In the genomic region with DNA sequence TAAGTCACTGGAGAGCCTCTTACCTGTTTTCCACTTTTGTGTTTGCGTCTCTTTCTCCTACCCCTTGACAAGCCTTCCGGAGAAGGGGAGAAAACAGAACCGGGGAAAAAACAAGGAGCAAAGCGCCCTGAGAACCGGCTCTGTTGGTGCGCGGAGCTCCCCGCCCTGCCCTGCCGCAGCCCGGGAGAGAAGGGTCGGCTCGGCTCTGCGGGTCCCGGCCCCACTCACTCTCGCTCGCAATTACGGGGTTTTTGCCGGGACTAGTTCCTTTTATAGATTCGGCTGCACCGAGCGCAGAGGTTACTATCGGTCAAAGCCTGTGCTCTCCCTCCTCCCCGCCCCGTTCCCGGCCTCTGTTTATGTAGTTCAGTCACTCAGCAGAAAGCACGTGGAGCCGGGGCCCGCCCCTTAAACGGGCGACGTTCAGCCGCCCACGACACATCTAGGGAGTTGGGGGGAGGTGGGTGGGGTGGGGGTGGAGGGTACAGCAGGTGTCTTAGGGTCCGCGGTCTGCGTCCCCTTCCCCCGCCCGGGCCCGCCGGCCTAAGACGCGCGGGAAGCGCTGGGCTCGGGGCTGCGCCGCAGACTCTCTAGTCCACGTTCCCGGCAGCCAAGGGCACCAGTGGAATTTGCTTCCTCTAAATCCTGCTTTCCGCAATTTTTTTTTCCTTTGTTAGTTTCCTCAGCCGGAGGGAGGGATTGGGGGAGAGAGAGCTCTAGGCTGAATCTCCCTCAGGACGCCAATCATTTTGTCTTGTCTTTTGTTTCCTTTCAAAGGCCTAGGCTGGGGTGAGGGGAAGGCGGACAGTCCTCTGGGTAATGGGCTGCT, we compare ENCODE assay signal across 1 cellular context.
TF ChIP-seq lines count a peak whose summit lies in the region.

TSS of gene ABCA1 (minus strand) at position 244 of the 829 bp plus-strand sequence. CDS start 24,476 bp downstream, outside the sequence.

TF ChIP-seq in H1, 55 proteins besides CTCF, POLR2A, EP300 and RAD21 (continued from another document):
- no peak for TF ChIP-seq NANOG (IDR thresholded peaks at IDR 0.05; ENCODE audit: insufficient read depth, low read depth, low read length, poor library complexity, severe bottlenecking)
- no peak for TF ChIP-seq KDM5A (IDR thresholded peaks at IDR 0.05; ENCODE audit: low read length)
- TF ChIP-seq SP1 (IDR thresholded peaks at IDR 0.05; ENCODE audit: low read depth, low read length), result 0 out of 2 replicates have a peak, but pooled peaks have one; percentile 29
- no peak for TF ChIP-seq BCL11A (IDR thresholded peaks at IDR 0.05; ENCODE audit: low read depth in 2 of 2, low read length in 2 of 2)
- TF ChIP-seq FOSL1 (IDR thresholded peaks at IDR 0.05; ENCODE audit: insufficient read depth, low read depth, low read length), result no peak
- TF ChIP-seq CBX8 (IDR thresholded peaks at IDR 0.05; ENCODE audit: borderline replicate concordance, low read depth, low read length), result no peak
- no peak for TF ChIP-seq JUN (IDR thresholded peaks at IDR 0.05; ENCODE audit: low read depth, low read length)
- TF ChIP-seq TAF1 (IDR thresholded peaks at IDR 0.05; ENCODE audit: low read depth, low read length), result peak; percentile 70
- no peak for TF ChIP-seq CHD2 (IDR thresholded peaks at IDR 0.05; ENCODE audit: low read length)
- TF ChIP-seq RBBP5 (IDR thresholded peaks at IDR 0.05; ENCODE audit: borderline replicate concordance, low read depth, low read length), result peak; percentile 66
- TF ChIP-seq CREB1 (IDR thresholded peaks at IDR 0.05), result no peak
- TF ChIP-seq SIN3A (conservative IDR thresholded peaks at IDR 0.05 in 1 of 2, IDR thresholded peaks at IDR 0.05 in 1 of 2; ENCODE audit: low read depth in 1 of 2, low read length in 2 of 2), result no peak; a peak in 1 of 4 replicates
- peak; percentile 95 for TF ChIP-seq RXRA (IDR thresholded peaks at IDR 0.05; ENCODE audit: insufficient read depth, low read depth, low read length)
- no peak for TF ChIP-seq MAFK (IDR thresholded peaks at IDR 0.05; ENCODE audit: low read depth, low read length)
- no peak for TF ChIP-seq EZH2 (IDR thresholded peaks at IDR 0.05; ENCODE audit: low read depth, low read length, severe bottlenecking)
- no peak for TF ChIP-seq POU5F1 (IDR thresholded peaks at IDR 0.05; ENCODE audit: low read depth, low read length)
- peak; percentile 67 for TF ChIP-seq TAF7 (optimal IDR thresholded peaks at IDR 0.05; ENCODE audit: borderline replicate concordance, low read depth, low read length)
- no peak for TF ChIP-seq RFX5 (IDR thresholded peaks at IDR 0.05; ENCODE audit: borderline replicate concordance, low read depth, low read length)
- TF ChIP-seq TBP (IDR thresholded peaks at IDR 0.05; ENCODE audit: low read depth, low read length), result peak; percentile 76
- TF ChIP-seq SAP30 (IDR thresholded peaks at IDR 0.05; ENCODE audit: insufficient read depth, insufficient replicate concordance, low read length), result peak; percentile 43
- TF ChIP-seq RNF2 (IDR thresholded peaks at IDR 0.05; ENCODE audit: borderline replicate concordance, low read depth, low read length, missing control alignments, poor library complexity, severe bottlenecking), result no peak
- TF ChIP-seq GTF2F1 (IDR thresholded peaks at IDR 0.05; ENCODE audit: borderline replicate concordance, low read depth, low read length), result no peak
- TF ChIP-seq, protein P1, sequence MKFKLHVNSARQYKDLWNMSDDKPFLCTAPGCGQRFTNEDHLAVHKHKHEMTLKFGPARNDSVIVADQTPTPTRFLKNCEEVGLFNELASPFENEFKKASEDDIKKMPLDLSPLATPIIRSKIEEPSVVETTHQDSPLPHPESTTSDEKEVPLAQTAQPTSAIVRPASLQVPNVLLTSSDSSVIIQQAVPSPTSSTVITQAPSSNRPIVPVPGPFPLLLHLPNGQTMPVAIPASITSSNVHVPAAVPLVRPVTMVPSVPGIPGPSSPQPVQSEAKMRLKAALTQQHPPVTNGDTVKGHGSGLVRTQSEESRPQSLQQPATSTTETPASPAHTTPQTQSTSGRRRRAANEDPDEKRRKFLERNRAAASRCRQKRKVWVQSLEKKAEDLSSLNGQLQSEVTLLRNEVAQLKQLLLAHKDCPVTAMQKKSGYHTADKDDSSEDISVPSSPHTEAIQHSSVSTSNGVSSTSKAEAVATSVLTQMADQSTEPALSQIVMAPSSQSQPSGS (IDR thresholded peaks at IDR 0.05; ENCODE audit: low read length), result no peak
- no peak; the same call in 1 of the 2 replicates for TF ChIP-seq POLR2AphosphoS5 (IDR thresholded peaks at IDR 0.05; ENCODE audit: low read depth, low read length)
- TF ChIP-seq CTBP2 (IDR thresholded peaks at IDR 0.05; ENCODE audit: borderline replicate concordance, insufficient read depth, insufficient read length, low read length), result no peak
- TF ChIP-seq SRF (IDR thresholded peaks at IDR 0.05; ENCODE audit: low read depth, low read length), result no peak
- TF ChIP-seq, protein P2, sequence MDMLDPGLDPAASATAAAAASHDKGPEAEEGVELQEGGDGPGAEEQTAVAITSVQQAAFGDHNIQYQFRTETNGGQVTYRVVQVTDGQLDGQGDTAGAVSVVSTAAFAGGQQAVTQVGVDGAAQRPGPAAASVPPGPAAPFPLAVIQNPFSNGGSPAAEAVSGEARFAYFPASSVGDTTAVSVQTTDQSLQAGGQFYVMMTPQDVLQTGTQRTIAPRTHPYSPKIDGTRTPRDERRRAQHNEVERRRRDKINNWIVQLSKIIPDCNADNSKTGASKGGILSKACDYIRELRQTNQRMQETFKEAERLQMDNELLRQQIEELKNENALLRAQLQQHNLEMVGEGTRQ (IDR thresholded peaks at IDR 0.05; ENCODE audit: low read length), result peak; percentile 27; the same call in 1 of the 2 replicates
- TF ChIP-seq NRF1 (IDR thresholded peaks at IDR 0.05; ENCODE audit: low read depth, low read length), result no peak
- no peak for TF ChIP-seq BACH1 (IDR thresholded peaks at IDR 0.05; ENCODE audit: low read length)
- no peak for TF ChIP-seq SP2 (IDR thresholded peaks at IDR 0.05; ENCODE audit: low read length)
- TF ChIP-seq SIX5 (IDR thresholded peaks at IDR 0.05; ENCODE audit: low read depth, low read length), result no peak
- peak; percentile 71; the same call in 1 of the 2 replicates for TF ChIP-seq E2F6 (IDR thresholded peaks at IDR 0.05)
- no peak for TF ChIP-seq ZNF274 (IDR thresholded peaks at IDR 0.05; ENCODE audit: borderline replicate concordance, extremely low read depth, low read length)
- TF ChIP-seq CEBPB (IDR thresholded peaks at IDR 0.05; ENCODE audit: low read depth, low read length), result no peak
- TF ChIP-seq CBX5 (IDR thresholded peaks at IDR 0.05; ENCODE audit: low read depth, low read length), result no peak
- peak; percentile 35 for TF ChIP-seq ASH2L (IDR thresholded peaks at IDR 0.05; ENCODE audit: low read length)
- no peak for TF ChIP-seq YY1 (IDR thresholded peaks at IDR 0.05; ENCODE audit: low read depth, low read length)
- TF ChIP-seq, protein P3, sequence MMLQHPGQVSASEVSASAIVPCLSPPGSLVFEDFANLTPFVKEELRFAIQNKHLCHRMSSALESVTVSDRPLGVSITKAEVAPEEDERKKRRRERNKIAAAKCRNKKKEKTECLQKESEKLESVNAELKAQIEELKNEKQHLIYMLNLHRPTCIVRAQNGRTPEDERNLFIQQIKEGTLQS (IDR thresholded peaks at IDR 0.05; ENCODE audit: insufficient read depth, low read depth, low read length), result no peak
- no peak for TF ChIP-seq BRCA1 (IDR thresholded peaks at IDR 0.05; ENCODE audit: low read depth, low read length)
- no peak for TF ChIP-seq SP4 (IDR thresholded peaks at IDR 0.05; ENCODE audit: low read length)
- TF ChIP-seq CHD7 (IDR thresholded peaks at IDR 0.05; ENCODE audit: insufficient replicate concordance, low read length), result no peak
- no peak for TF ChIP-seq SIRT6 (IDR thresholded peaks at IDR 0.05; ENCODE audit: low read length)
- no peak for TF ChIP-seq EGR1 (IDR thresholded peaks at IDR 0.05; ENCODE audit: borderline replicate concordance, low read depth, low read length)
- TF ChIP-seq KDM1A (IDR thresholded peaks at IDR 0.05; ENCODE audit: borderline replicate concordance, low read length), result no peak
- no peak for TF ChIP-seq TCF12 (IDR thresholded peaks at IDR 0.05; ENCODE audit: low read depth, low read length)
- TF ChIP-seq HDAC2 (IDR thresholded peaks at IDR 0.05; ENCODE audit: borderline replicate concordance in 1 of 2, low read depth in 2 of 2, low read length in 2 of 2), result no peak
- TF ChIP-seq JUND (IDR thresholded peaks at IDR 0.05; ENCODE audit: low read length), result no peak
- TF ChIP-seq TEAD4 (IDR thresholded peaks at IDR 0.05; ENCODE audit: low read depth, low read length), result no peak
- 0 out of 2 replicates have a peak, but pooled peaks have one; percentile 33 for TF ChIP-seq PHF8 (conservative IDR thresholded peaks at IDR 0.05; ENCODE audit: low read depth, low read length)
- peak; percentile 53; the same call in 1 of the 2 replicates for TF ChIP-seq CHD1 (IDR thresholded peaks at IDR 0.05; ENCODE audit: low read depth, low read length)
- no peak for TF ChIP-seq SUZ12 (IDR thresholded peaks at IDR 0.05; ENCODE audit: low read length)
- TF ChIP-seq GABPA (IDR thresholded peaks at IDR 0.05; ENCODE audit: borderline replicate concordance, insufficient read depth, low read length), result no peak
- no peak for TF ChIP-seq HDAC6 (IDR thresholded peaks at IDR 0.05; ENCODE audit: low read depth, low read length)
